ENCODE assay signal across 22 cellular contexts in genomic region chrX:47224266-47224895, GRCh38. TPM values are rescaled to one million over a fixed set of nuclear protein-coding genes. Genes with fewer than 3 reads are reported as not detected.
A peak's percentile ranks its signal among the peaks of the same experiment; 100 is the strongest.
DNase-seq lines count a peak whose midpoint lies in the region; ATAC-seq, FAIRE-seq and TF ChIP-seq lines count a peak whose summit lies in the region.
"Had no signal": no experiment of that assay in that cellular context is flagged by ENCODE, and none has a peak within 500 bp of the region (broad histone marks: within the 10 kb centered on the region; RNA-seq: fewer than 3 reads in every experiment).

No MANE protein-coding gene starts in this region.

- TF ChIP-seq POLR2A in spleen (IDR thresholded peaks at IDR 0.05): no peak

- peaks cover 2% of the 10 kb centered on the region for H3K36me3 Mint-ChIP-seq in T-helper 17 cell (ENCODE audit: low read depth)

- H3K27ac Mint-ChIP-seq in T-helper 17 cell: peak overlapping the region; percentile 73
- H3K27ac Mint-ChIP-seq: CD4-positive, CD25-positive, alpha-beta regulatory T cell had no signal

- H3K27ac ChIP-seq in kidney (ENCODE audit: low read depth in 2 of 2, low read length in 2 of 2) (no peak overlapping the region), spleen (no peak overlapping the region)

- H3K9me3 ChIP-seq in T-helper 17 cell (ENCODE audit: control insufficient read depth, low read length, poor library complexity, severe bottlenecking): no peaks in the 10 kb centered on the region
- no peaks in the 10 kb centered on the region for H3K9me3 ChIP-seq in kidney (ENCODE audit: control insufficient read depth in 1 of 2, low read length in 2 of 2)
- no peaks in the 10 kb centered on the region for H3K9me3 ChIP-seq in spleen
- H3K9me3 ChIP-seq: BE2C had no signal

- H3K4me3 Mint-ChIP-seq in T-helper 17 cell: no peak overlapping the region
- H3K4me3 Mint-ChIP-seq: CD8-positive, alpha-beta memory T cell; H9 had no signal

- FAIRE-seq in bronchial epithelial cell (lab: Jason Lieb, UNC): peak; percentile 32
- no peak for FAIRE-seq in kidney (lab: Jason Lieb, UNC)
- FAIRE-seq: A204.1, GM12878, GM19239, H1, HTR-8/SVneo had no signal

- WGBS in spleen, 5 donors: 91 to 96% (median 94%) methylated on average over 16 to 17 of the region's 17 CpGs

- H3K27me3 Mint-ChIP-seq in T-helper 17 cell: no peaks in the 10 kb centered on the region
- H3K27me3 Mint-ChIP-seq: CD4-positive, CD25-positive, alpha-beta regulatory T cell had no signal

- H3K36me3 ChIP-seq in bronchial epithelial cell (ENCODE audit: control insufficient read depth, insufficient read depth, low read length) (peaks cover 14% of the 10 kb centered on the region), kidney (ENCODE audit: control insufficient read depth in 1 of 2, insufficient read depth in 2 of 2, low read length in 2 of 2) (peaks cover 18 to 32% of the 10 kb centered on the region in 2 donors), spleen (peaks cover 0 to 68% (median 58%) of the 10 kb centered on the region in 6 donors)

- H3K27me3 ChIP-seq in bronchial epithelial cell (ENCODE audit: control insufficient read depth, insufficient read depth, low read length) (no peaks in the 10 kb centered on the region), spleen (replicated peaks in 1 of 7) (no peaks in the 10 kb centered on the region)
- H3K27me3 ChIP-seq: BE2C had no signal

- in situ Hi-C loops in GM13977 (cut with MboI; ENCODE audit: low pct_unique_long_range_greater_than_20kb, low sequenced_read_pairs, unreplicated experiment): no loop called here

- H3K4me1 ChIP-seq in kidney (ENCODE audit: control insufficient read depth in 1 of 2, insufficient read depth in 1 of 2, low read depth in 1 of 2, low read length in 2 of 2): peaks cover 0 to 16% of the 10 kb centered on the region in 2 donors
- H3K4me1 ChIP-seq in spleen: peaks cover 11 to 28% (median 16%) of the 10 kb centered on the region in 6 donors
- H3K4me1 ChIP-seq: BE2C had no signal

- DNase-seq in T-helper 17 cell (no peak), bronchial epithelial cell (ENCODE audit: low read depth) (no peak), kidney (peak; percentile 66), spleen (peak; percentile 66), GM13977 (ENCODE audit: low spot score) (no peak)
- no peak for DNase-seq in stimulated activated CD4-positive, alpha-beta T cell treated with anti-CD3 and anti-CD28 coated beads, Interleukin-4, amount 100 ng/mL, for 4 hours
- DNase-seq: ACHN; BE2C; C1 segment of cervical spinal cord; CD4-positive, CD25-positive, alpha-beta regulatory T cell; CD8-positive, alpha-beta memory T cell; COR-L47; DMS 273 treated with DMSO at 0.1 percent for 48 hours; DMS53; DND-41; EL; H9 had no signal

- no peak for ATAC-seq in T-helper 17 cell
- ATAC-seq: GM12878 had no signal

- intact Hi-C loops in kidney (cut with DNase I) (no loop called here), spleen (cut with DNase I; ENCODE audit: low total_unique reads) (no loop called here)

- H3K4me3 ChIP-seq in bronchial epithelial cell (ENCODE audit: low read depth, low read length) (no peak overlapping the region), kidney (ENCODE audit: low read length in 2 of 2) (no peak overlapping the region), spleen (no peak overlapping the region)
- H3K4me3 ChIP-seq: GM12878 had no signal

- H3K9ac ChIP-seq in kidney (ENCODE audit: low read length in 2 of 2): no peak overlapping the region

- TF ChIP-seq CTCF in bronchial epithelial cell (IDR thresholded peaks at IDR 0.05; ENCODE audit: insufficient read depth, low read length, severe bottlenecking) (no peak), kidney (IDR thresholded peaks at IDR 0.05; ENCODE audit: borderline replicate concordance, extremely low read depth, insufficient read depth) (no peak), spleen (IDR thresholded peaks at IDR 0.05 in 8 of 11, conservative IDR thresholded peaks at IDR 0.05 in 3 of 11) (no peak), GM13977 (IDR thresholded peaks at IDR 0.05; ENCODE audit: extremely low read depth, insufficient read depth, missing control alignments) (no peak)

- peaks cover 23% of the 10 kb centered on the region for H3K4me1 Mint-ChIP-seq in T-helper 17 cell

RNA-seq across cellular contexts. Expression of gene CDK16, which starts 5.9 kb away (rescaled TPM):
- total RNA-seq in T-helper 17 cell (100 to 1,000 TPM; 123 to 145 TPM), bronchial epithelial cell (54.8 and 100 TPM in 2 replicates), kidney (96.1 TPM), spleen (10 to 100 TPM; 51.7 to 75.3 (median 60.0) TPM)
- polyA plus RNA-seq in kidney (ENCODE audit: insufficient read depth, low read depth, low replicate concordance) (89.1 TPM), spleen (10 to 100 TPM; 18.4 to 37.9 (median 28.8) TPM)

RNA-seq across cellular contexts. Expression of gene USP11, which starts 8.4 kb away (rescaled TPM):
- total RNA-seq in T-helper 17 cell: 10 to 100 TPM; 42.0 to 42.9 TPM
- 6.1 and 7.3 TPM in 2 replicates for total RNA-seq in bronchial epithelial cell
- 91.6 TPM for total RNA-seq in kidney
- polyA plus RNA-seq in kidney (ENCODE audit: insufficient read depth, low read depth, low replicate concordance): 30.9 TPM
- total RNA-seq in spleen: 10 to 100 TPM; 46.2 to 91.5 (median 70.9) TPM
- 10 to 100 TPM; 19.9 to 35.2 (median 31.5) TPM for polyA plus RNA-seq in spleen

RNA-seq across cellular contexts. Expression of gene UBA1, which starts 30.8 kb away (rescaled TPM):
- total RNA-seq in T-helper 17 cell: 100 to 1,000 TPM; 109 to 112 TPM
- total RNA-seq in bronchial epithelial cell: 87.4 and 137 TPM in 2 replicates
- 218 TPM for total RNA-seq in kidney
- 155 TPM for polyA plus RNA-seq in kidney (ENCODE audit: insufficient read depth, low read depth, low replicate concordance)
- 100 to 1,000 TPM; 172 to 207 (median 194) TPM for total RNA-seq in spleen
- 10 to 100 TPM; 57.7 to 92.8 (median 88.9) TPM for polyA plus RNA-seq in spleen

Comparison
In these comparisons a context has a peak if more than half of its experiments do, and no peak if none do; other contexts are left out.
1. DNase-seq: peak in kidney (single experiment) and spleen (single experiment); none in T-helper 17 cell (0 of 3), bronchial epithelial cell (single experiment), GM13977 (single experiment) and stimulated activated CD4-positive, alpha-beta T cell treated with anti-CD3 and anti-CD28 coated beads, Interleukin-4, amount 100 ng/mL, for 4 hours (0 of 2).